10 cellular contexts compared by ENCODE assay signal in the genomic region with DNA sequence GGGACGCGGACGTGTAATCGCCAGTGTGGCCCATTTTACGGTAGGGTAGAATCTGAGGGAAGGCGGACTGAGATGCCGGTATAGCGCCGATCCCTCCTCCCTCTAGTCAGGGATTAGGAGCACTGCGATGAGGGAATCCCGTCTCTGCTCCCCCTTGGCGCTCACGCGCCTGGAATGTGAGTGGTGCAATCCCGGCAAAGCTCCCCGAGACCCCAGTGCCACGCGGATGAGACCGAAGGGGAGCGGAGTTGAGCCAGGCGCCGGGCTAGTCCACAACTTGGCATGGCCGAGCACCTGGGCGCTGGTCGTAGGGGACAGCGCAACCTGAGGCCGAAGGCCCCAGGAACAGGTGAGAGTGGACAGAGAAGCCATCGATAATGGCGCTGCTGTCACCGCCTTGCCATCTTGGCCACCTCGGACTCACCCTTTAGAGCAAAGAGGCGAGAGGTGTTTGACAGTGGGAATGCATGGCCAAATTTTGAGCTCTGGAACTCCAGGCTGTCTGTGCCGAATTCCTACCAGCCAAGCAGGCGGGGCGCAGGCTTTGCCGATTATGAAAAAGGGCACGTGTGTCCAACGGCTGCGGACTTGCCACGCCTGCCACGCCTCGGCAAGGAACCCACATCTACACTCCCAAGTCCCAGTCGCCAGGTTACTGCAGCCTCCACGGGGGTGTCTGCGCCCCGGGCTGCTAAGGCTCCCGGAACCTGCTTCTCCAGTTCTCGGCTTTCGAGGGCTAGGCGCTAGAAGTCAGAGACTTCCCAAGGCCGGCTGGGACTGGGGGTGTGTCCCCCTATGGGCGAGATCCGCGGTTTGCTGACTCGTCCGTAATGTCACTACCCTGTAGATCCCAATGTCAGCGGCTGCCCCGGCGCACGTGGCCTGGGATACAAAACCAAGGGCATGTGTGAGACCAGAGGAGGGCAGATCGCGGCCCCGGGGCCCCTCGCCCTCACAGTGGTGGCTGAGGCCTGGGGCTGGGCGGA. TPM values are rescaled to one million over a fixed set of nuclear protein-coding genes. Genes with fewer than 3 reads are reported as not detected.
DNase-seq lines count a peak whose midpoint lies in the region; ATAC-seq and TF ChIP-seq lines count a peak whose summit lies in the region.
"Had no signal": no experiment of that assay in that cellular context is flagged by ENCODE, and none has a peak within 500 bp of the region (broad histone marks: within the 10 kb centered on the region; RNA-seq: fewer than 3 reads in every experiment).

No MANE protein-coding gene starts in this region.

- peak overlapping the region; percentile 83 for H3K4me3 Mint-ChIP-seq in osteocyte (ENCODE audit: unreplicated experiment)
- H3K4me3 Mint-ChIP-seq in activated T-helper 2 cell treated with anti-CD3 and anti-CD28 coated beads, Interferon-gamma antibody, Interleukin-2, Interleukin-4, amounts not matched to agents 10 μg/mL and 5 μg/mL and 100 μg/mL, durations not matched to agents 14 hours and 24 hours and 36 hours (ENCODE audit: low read depth), result no peak overlapping the region

- in situ Hi-C loops in Panc1 (cut with HindIII; ENCODE audit: low pct_unique_long_range_greater_than_20kb, low sequenced_read_pairs), result no loop called here

- no peaks in the 10 kb centered on the region for H3K27me3 Mint-ChIP-seq in osteocyte (ENCODE audit: unreplicated experiment)
- H3K27me3 Mint-ChIP-seq in activated T-helper 2 cell treated with anti-CD3 and anti-CD28 coated beads, Interferon-gamma antibody, Interleukin-2, Interleukin-4, amounts not matched to agents 10 μg/mL and 5 μg/mL and 100 μg/mL, durations not matched to agents 14 hours and 24 hours and 36 hours (ENCODE audit: low read depth), result peaks cover 70% of the 10 kb centered on the region

- H3K4me1 ChIP-seq in Panc1 (ENCODE audit: control insufficient read depth, insufficient read depth, low read length), result no peaks in the 10 kb centered on the region

- peak; percentile 18 for DNase-seq in Daoy (ENCODE audit: low read depth)
- DNase-seq in Panc1 (ENCODE audit: low read depth, low spot score), result no peak
- no peak for DNase-seq in fibroblast of villous mesenchyme (ENCODE audit: low read depth)
- DNase-seq in osteocyte (ENCODE audit: extremely low spot score, unreplicated experiment), result peak; percentile 90
- DNase-seq in activated gamma-delta T cell (lab: John Stamatoyannopoulos, UW), result no peak
- no peak for DNase-seq in activated T-helper 2 cell treated with anti-CD3 and anti-CD28 coated beads, Interferon-gamma antibody, Interleukin-2, Interleukin-4, amounts not matched to agents 10 μg/mL and 5 μg/mL and 100 μg/mL, durations not matched to agents 14 hours and 24 hours and 36 hours (ENCODE audit: low spot score)
- no peak for DNase-seq in SKM-1 treated with dmso at 0.1 percent for 144 hours (lab: John Stamatoyannopoulos, UW; ENCODE audit: unreplicated experiment)
- no peak for DNase-seq in activated CD4-positive, alpha-beta T cell treated with anti-CD3 and anti-CD28 coated beads for 1 hour
- DNase-seq: activated CD8-positive, alpha-beta memory T cell treated with anti-CD3 and anti-CD28 coated beads, Interleukin-2, amount 50 U/mL, for 4 hours had no signal

- H3K9me3 Mint-ChIP-seq in osteocyte (ENCODE audit: unreplicated experiment), result peaks cover 4% of the 10 kb centered on the region
- H3K9me3 Mint-ChIP-seq in activated T-helper 2 cell treated with anti-CD3 and anti-CD28 coated beads, Interferon-gamma antibody, Interleukin-2, Interleukin-4, amounts not matched to agents 10 μg/mL and 5 μg/mL and 100 μg/mL, durations not matched to agents 14 hours and 24 hours and 36 hours, result no peaks in the 10 kb centered on the region

- H3K9me3 ChIP-seq in Panc1 (ENCODE audit: control insufficient read depth, insufficient read depth, low read depth, low read length), result no peaks in the 10 kb centered on the region

- peak overlapping the region; percentile 94 for H3K27ac Mint-ChIP-seq in osteocyte (ENCODE audit: unreplicated experiment)
- no peak overlapping the region for H3K27ac Mint-ChIP-seq in activated T-helper 2 cell treated with anti-CD3 and anti-CD28 coated beads, Interferon-gamma antibody, Interleukin-2, Interleukin-4, amounts not matched to agents 10 μg/mL and 5 μg/mL and 100 μg/mL, durations not matched to agents 14 hours and 24 hours and 36 hours

- ATAC-seq in Panc1, result 0 out of 2 replicates have a peak, but pooled peaks have one; percentile 18

- no peaks in the 10 kb centered on the region; the same call in 1 of the 2 replicates for H3K27me3 ChIP-seq in Panc1 (ENCODE audit: control insufficient read depth, insufficient read depth, low read length)

- peaks cover 20% of the 10 kb centered on the region for H3K36me3 Mint-ChIP-seq in osteocyte (ENCODE audit: unreplicated experiment)
- no peaks in the 10 kb centered on the region for H3K36me3 Mint-ChIP-seq in activated T-helper 2 cell treated with anti-CD3 and anti-CD28 coated beads, Interferon-gamma antibody, Interleukin-2, Interleukin-4, amounts not matched to agents 10 μg/mL and 5 μg/mL and 100 μg/mL, durations not matched to agents 14 hours and 24 hours and 36 hours (ENCODE audit: low read depth)

- intact Hi-C loops in Panc1 (cut with micrococcal nuclease; ENCODE audit: unreplicated experiment), result no loop called here
- intact Hi-C loops in activated T-helper 2 cell treated with anti-CD3 and anti-CD28 coated beads, Interferon-gamma antibody, Interleukin-2, Interleukin-4, amounts not matched to agents 10 μg/mL and 5 μg/mL and 100 μg/mL, durations not matched to agents 14 hours and 24 hours and 36 hours (cut with micrococcal nuclease), result loop anchor here (5.0 kb wide), 1 partner anchor 1224 kb away; a partner anchor contains a TSS

- H3K4me3 ChIP-seq in Panc1 (ENCODE audit: low read depth in 2 of 2, low read length in 2 of 2) (peak overlapping the region; percentile 19 to 24; a peak in 2 of 4 replicates), fibroblast of villous mesenchyme (ENCODE audit: low read depth, low read length) (peak overlapping the region; percentile 10)

- TF ChIP-seq CTCF in Panc1 (IDR thresholded peaks at IDR 0.05) (no peak), fibroblast of villous mesenchyme (IDR thresholded peaks at IDR 0.05; ENCODE audit: insufficient read depth, low read depth, low read length) (no peak), osteocyte (IDR thresholded peaks at IDR 0.05) (peak; percentile 23)

- H3K36me3 ChIP-seq in Panc1 (ENCODE audit: control insufficient read depth, insufficient read depth, low read length), result no peaks in the 10 kb centered on the region

- POLR2A ChIA-PET in Panc1 (lab: Charles Lee), result no interaction called here

- peaks cover 44% of the 10 kb centered on the region for H3K4me1 Mint-ChIP-seq in osteocyte (ENCODE audit: unreplicated experiment)
- H3K4me1 Mint-ChIP-seq in activated T-helper 2 cell treated with anti-CD3 and anti-CD28 coated beads, Interferon-gamma antibody, Interleukin-2, Interleukin-4, amounts not matched to agents 10 μg/mL and 5 μg/mL and 100 μg/mL, durations not matched to agents 14 hours and 24 hours and 36 hours (ENCODE audit: low read depth), result peaks cover 19% of the 10 kb centered on the region

- CTCF ChIA-PET in Panc1 (lab: Charles Lee), result no interaction called here

- no TSS peak for BruUV-seq in Panc1 (replicated peaks; lab: Mats Ljungman, UMichigan)

- H3K27ac ChIP-seq in Panc1 (ENCODE audit: low read length), result no peak overlapping the region
- H3K27ac ChIP-seq: KMS-11 had no signal

RNA-seq across cellular contexts. Expression of a gene that starts 2.6 kb away (rescaled TPM):
- 0.71 and 0.86 TPM in 2 replicates for total RNA-seq in Daoy (2014; rRNA removed; shearing (Covaris generic))
- total RNA-seq in Panc1 (2021; ENCODE audit: unreplicated experiment), result 0.10 TPM
- 0.35 TPM for polyA plus RNA-seq in Panc1 (2012; ENCODE audit: insufficient read length)
- total RNA-seq in fibroblast of villous mesenchyme, result 2.9 and 6.5 TPM in 2 replicates
- 92.2 and 97.4 TPM in 2 replicates for total RNA-seq in osteocyte
- 0.02 TPM in 1 of 2 replicates, not detected in the other for total RNA-seq in activated T-helper 2 cell treated with anti-CD3 and anti-CD28 coated beads, Interferon-gamma antibody, Interleukin-2, Interleukin-4, amounts not matched to agents 10 μg/mL and 5 μg/mL and 100 μg/mL, durations not matched to agents 14 hours and 24 hours and 36 hours

Comparison
In these comparisons a context has a peak if more than half of its experiments do, and no peak if none do; other contexts are left out.
1. DNase-seq: peak in Daoy (single experiment) and osteocyte (single experiment); none in Panc1 (single experiment), fibroblast of villous mesenchyme (single experiment), activated gamma-delta T cell (single experiment), activated T-helper 2 cell treated with anti-CD3 and anti-CD28 coated beads, Interferon-gamma antibody, Interleukin-2, Interleukin-4, amounts not matched to agents 10 μg/mL and 5 μg/mL and 100 μg/mL, durations not matched to agents 14 hours and 24 hours and 36 hours (single experiment), SKM-1 treated with dmso at 0.1 percent for 144 hours (single experiment) and activated CD4-positive, alpha-beta T cell treated with anti-CD3 and anti-CD28 coated beads for 1 hour (single experiment).
2. RNA of a gene that starts 2.6 kb away (total RNA-seq): 92.2 to 97.4 TPM in osteocyte; 2.9 to 6.5 TPM in fibroblast of villous mesenchyme, 0.71 to 0.86 TPM in Daoy, 0.10 TPM in Panc1 (single experiment) and 0.02 TPM in activated T-helper 2 cell treated with anti-CD3 and anti-CD28 coated beads, Interferon-gamma antibody, Interleukin-2, Interleukin-4, amounts not matched to agents 10 μg/mL and 5 μg/mL and 100 μg/mL, durations not matched to agents 14 hours and 24 hours and 36 hours; every median in the first group is over 10 times any median in the second.